In genomic region chr22:23858484-23858815, GRCh38 we compare ENCODE assay signal across 1 cellular context.
TF ChIP-seq lines count a peak whose summit lies in the region.

No MANE protein-coding gene starts in this region.

TF ChIP-seq in H1, 55 proteins besides CTCF, POLR2A, EP300 and RAD21:
- TF ChIP-seq CEBPB (IDR thresholded peaks at IDR 0.05; ENCODE audit: low read depth, low read length) (no peak), HDAC6 (IDR thresholded peaks at IDR 0.05; ENCODE audit: low read depth, low read length) (no peak), SIRT6 (IDR thresholded peaks at IDR 0.05; ENCODE audit: low read length) (no peak), NRF1 (IDR thresholded peaks at IDR 0.05; ENCODE audit: low read depth, low read length) (no peak), TAF7 (optimal IDR thresholded peaks at IDR 0.05; ENCODE audit: borderline replicate concordance, low read depth, low read length) (no peak), TEAD4 (IDR thresholded peaks at IDR 0.05; ENCODE audit: low read depth, low read length) (no peak), MAX (IDR thresholded peaks at IDR 0.05) (no peak)
